Comparison of ENCODE assay signal across 29 cellular contexts in genomic region chr12:76360316-76360715, GRCh38.
"Had no signal": no experiment of that assay in that cellular context is flagged by ENCODE, and none has a peak within 500 bp of the region (broad histone marks: within the 10 kb centered on the region; RNA-seq: fewer than 3 reads in every experiment).

No MANE protein-coding gene starts in this region.

- H3K27ac Mint-ChIP-seq: stimulated activated effector memory CD8-positive, alpha-beta T cell treated with anti-CD3 and anti-CD28 coated beads, Interleukin-12 subunit alpha, Interleukin-12 subunit beta, amount 100 ng/mL, for 72 hours; stimulated activated memory B cell treated with anti-CD40 and anti-IgM and Interleukin-4, amounts not matched to agents 10 μg/mL and 1 μg/mL and 100 μg/mL, for 72 hours; stimulated activated naive CD8-positive, alpha-beta T cell treated with anti-CD3 and anti-CD28 coated beads, Interleukin-15, Interleukin-2, amounts not matched to agents 100 ng/mL and 50 ng/mL, for 24 hours; type B pancreatic cell had no signal

- H3K27ac ChIP-seq: stomach, suprapubic skin, testis, thoracic aorta, thyroid gland, tibial artery, tibial nerve, transverse colon, upper lobe of left lung, upper lobe of right lung, uterus, vagina had no signal

- H3K4me1 Mint-ChIP-seq: stimulated activated effector memory CD8-positive, alpha-beta T cell treated with anti-CD3 and anti-CD28 coated beads, Interleukin-12 subunit alpha, Interleukin-12 subunit beta, amount 100 ng/mL, for 72 hours; stimulated activated memory B cell treated with anti-CD40 and anti-IgM and Interleukin-4, amounts not matched to agents 10 μg/mL and 1 μg/mL and 100 μg/mL, for 72 hours; stimulated activated naive CD8-positive, alpha-beta T cell treated with anti-CD3 and anti-CD28 coated beads, Interleukin-15, amount 100 ng/mL, for 72 hours had no signal

- H3K4me1 ChIP-seq: stomach, suprapubic skin, testis, thyroid gland, tibial artery, tibial nerve, transverse colon, upper lobe of left lung, upper lobe of right lung, uterus, vagina had no signal

- ATAC-seq: stimulated activated effector memory CD8-positive, alpha-beta T cell treated with anti-CD3 and anti-CD28 coated beads, Interleukin-12 subunit alpha, Interleukin-12 subunit beta, amount 100 ng/mL, for 72 hours; stimulated activated memory B cell treated with anti-CD40 and anti-IgM and Interleukin-4, amounts not matched to agents 10 μg/mL and 1 μg/mL and 100 μg/mL, for 72 hours; stimulated activated naive B cell treated with anti-CD40 and anti-IgM and Interleukin-4, amounts not matched to agents 10 μg/mL and 1 μg/mL and 100 μg/mL, for 72 hours; stimulated activated naive CD8-positive, alpha-beta T cell treated with anti-CD3 and anti-CD28 coated beads, Interleukin-15, amount 100 ng/mL, for 72 hours; stimulated activated naive CD8-positive, alpha-beta T cell treated with anti-CD3 and anti-CD28 coated beads, Interleukin-15, Interleukin-2, amounts not matched to agents 100 U/mL and 50 U/mL, for 24 hours; upper lobe of right lung had no signal

- H3K9me3 Mint-ChIP-seq: stimulated activated effector memory CD8-positive, alpha-beta T cell treated with anti-CD3 and anti-CD28 coated beads, Interleukin-12 subunit alpha, Interleukin-12 subunit beta, amount 100 ng/mL, for 72 hours; stimulated activated memory B cell treated with anti-CD40 and anti-IgM and Interleukin-4, amounts not matched to agents 10 μg/mL and 1 μg/mL and 100 μg/mL, for 72 hours; stimulated activated naive B cell treated with anti-CD40 and anti-IgM and Interleukin-4, amounts not matched to agents 10 μg/mL and 1 μg/mL and 100 μg/mL, for 72 hours; stimulated activated naive CD8-positive, alpha-beta T cell treated with anti-CD3 and anti-CD28 coated beads, Interleukin-15, amount 100 ng/mL, for 72 hours; stimulated activated naive CD8-positive, alpha-beta T cell treated with anti-CD3 and anti-CD28 coated beads, Interleukin-15, Interleukin-2, amounts not matched to agents 100 ng/mL and 50 ng/mL, for 24 hours; type B pancreatic cell had no signal

- H3K27me3 Mint-ChIP-seq: stimulated activated memory B cell treated with anti-CD40 and anti-IgM and Interleukin-4, amounts not matched to agents 10 μg/mL and 1 μg/mL and 100 μg/mL, for 72 hours; stimulated activated naive B cell treated with anti-CD40 and anti-IgM and Interleukin-4, amounts not matched to agents 10 μg/mL and 1 μg/mL and 100 μg/mL, for 72 hours; stimulated activated naive CD8-positive, alpha-beta T cell treated with anti-CD3 and anti-CD28 coated beads, Interleukin-15, amount 100 ng/mL, for 72 hours; stimulated activated naive CD8-positive, alpha-beta T cell treated with anti-CD3 and anti-CD28 coated beads, Interleukin-15, Interleukin-2, amounts not matched to agents 100 ng/mL and 50 ng/mL, for 24 hours; type B pancreatic cell had no signal

- FAIRE-seq: urothelium cell line had no signal

- H3K9me3 ChIP-seq: suprapubic skin, testis, thoracic aorta, thyroid gland, tibial artery, transverse colon, upper lobe of left lung, upper lobe of right lung, uterus, vagina had no signal

- H3K4me3 ChIP-seq: stomach, suprapubic skin, testis, thoracic aorta, thyroid gland, tibial artery, tibial nerve, transverse colon, upper lobe of left lung, upper lobe of right lung, uterus, vagina had no signal

- DNase-seq: stimulated activated CD4-positive, alpha-beta T cell treated with anti-CD3 and anti-CD28 coated beads, Interleukin-2, amount 100 ng/mL, for 48 hours; stimulated activated CD4-positive, alpha-beta T cell treated with anti-CD3 and anti-CD28 coated beads, Interleukin-4, amount 100 ng/mL, for 1 hour; stimulated activated CD4-positive, alpha-beta T cell treated with anti-CD3 and anti-CD28 coated beads, Interleukin-4, amount 100 ng/mL, for 24 hours; stimulated activated CD4-positive, alpha-beta T cell treated with anti-CD3 and anti-CD28 coated beads, Interleukin-4, amount 100 ng/mL, for 4 hours; stimulated activated CD8-positive, alpha-beta memory T cell treated with anti-CD3 and anti-CD28 coated beads, Interleukin-4, amount 100 ng/mL, for 48 hours; stimulated activated naive B cell treated with anti-CD40 and anti-IgM and Interleukin-4, amounts not matched to agents 10 μg/mL and 1 μg/mL and 100 μg/mL, for 72 hours; stimulated activated naive CD4-positive, alpha-beta T cell; stimulated activated naive CD4-positive, alpha-beta T cell treated with Interleukin-2 at 50 U/mL for 16 hours; stimulated activated naive CD8-positive, alpha-beta T cell treated with anti-CD3 and anti-CD28 coated beads, Interleukin-15, amount 100 ng/mL, for 72 hours; stimulated activated naive CD8-positive, alpha-beta T cell treated with anti-CD3 and anti-CD28 coated beads, Interleukin-15, Interleukin-2, amounts not matched to agents 100 U/mL and 50 U/mL, for 24 hours; stomach; substantia nigra; testis; thyroid gland; tibial artery; transverse colon; trophoblast cell; upper lobe of left lung; upper lobe of right lung; uterus had no signal

- H3K36me3 ChIP-seq: thyroid gland, uterus had no signal

- H3K4me3 Mint-ChIP-seq: stimulated activated effector memory CD8-positive, alpha-beta T cell treated with anti-CD3 and anti-CD28 coated beads, Interleukin-12 subunit alpha, Interleukin-12 subunit beta, amount 100 ng/mL, for 72 hours; stimulated activated memory B cell treated with anti-CD40 and anti-IgM and Interleukin-4, amounts not matched to agents 10 μg/mL and 1 μg/mL and 100 μg/mL, for 72 hours; stimulated activated naive B cell treated with anti-CD40 and anti-IgM and Interleukin-4, amounts not matched to agents 10 μg/mL and 1 μg/mL and 100 μg/mL, for 72 hours; stimulated activated naive CD8-positive, alpha-beta T cell treated with anti-CD3 and anti-CD28 coated beads, Interleukin-15, amount 100 ng/mL, for 72 hours; stimulated activated naive CD8-positive, alpha-beta T cell treated with anti-CD3 and anti-CD28 coated beads, Interleukin-15, Interleukin-2, amounts not matched to agents 100 ng/mL and 50 ng/mL, for 24 hours; type B pancreatic cell had no signal
